Comparison of ENCODE assay signal across 1 cellular context in genomic region chr13:112874751-112875300, GRCh38.
TF ChIP-seq lines count a peak whose summit lies in the region.

No MANE protein-coding gene starts in this region.

TF ChIP-seq in H1, 55 proteins besides CTCF, POLR2A, EP300 and RAD21:
- no peak for TF ChIP-seq ZNF274 (IDR thresholded peaks at IDR 0.05; ENCODE audit: borderline replicate concordance, extremely low read depth, low read length)
- no peak for TF ChIP-seq HDAC6 (IDR thresholded peaks at IDR 0.05; ENCODE audit: low read depth, low read length)
- TF ChIP-seq TBP (IDR thresholded peaks at IDR 0.05; ENCODE audit: low read depth, low read length): no peak
- TF ChIP-seq EGR1 (IDR thresholded peaks at IDR 0.05; ENCODE audit: borderline replicate concordance, low read depth, low read length): no peak
- TF ChIP-seq GTF2F1 (IDR thresholded peaks at IDR 0.05; ENCODE audit: borderline replicate concordance, low read depth, low read length): no peak
- TF ChIP-seq JUND (IDR thresholded peaks at IDR 0.05; ENCODE audit: low read length): no peak
- no peak for TF ChIP-seq SIX5 (IDR thresholded peaks at IDR 0.05; ENCODE audit: low read depth, low read length)
- TF ChIP-seq CHD2 (IDR thresholded peaks at IDR 0.05; ENCODE audit: low read length): no peak
